In genomic region chr19:2923510-2923909, GRCh38 we compare ENCODE assay signal across 11 cellular contexts. TPM values are rescaled to one million over a fixed set of nuclear protein-coding genes. Genes with fewer than 3 reads are reported as not detected.
DNase-seq lines count a peak whose midpoint lies in the region; ATAC-seq and TF ChIP-seq lines count a peak whose summit lies in the region.
"Had no signal": no experiment of that assay in that cellular context is flagged by ENCODE, and none has a peak within 500 bp of the region (broad histone marks: within the 10 kb centered on the region; RNA-seq: fewer than 3 reads in every experiment).

No MANE protein-coding gene starts in this region.

- no peak overlapping the region for H3K4me3 ChIP-seq in SK-N-MC

- H2AFZ ChIP-seq in H9 (ENCODE audit: low read length), result no peak overlapping the region

- H4K8ac ChIP-seq in H9 (replicated peaks; ENCODE audit: insufficient read length, low read depth, low read length), result no peak overlapping the region

- in situ Hi-C loops in KBM-7 (cut with MboI; ENCODE audit: low pct_unique_long_range_greater_than_20kb, low sequenced_read_pairs), result no loop called here

- H3K23ac ChIP-seq in H9 (ENCODE audit: insufficient read length, low read depth, low read length), result no peak overlapping the region

- ATAC-seq in GM21723 (IDR thresholded peaks at IDR 0.05; ENCODE audit: unreplicated experiment) (no peak), HG02973 (IDR thresholded peaks at IDR 0.05; ENCODE audit: unreplicated experiment) (no peak)
- ATAC-seq: naive thymus-derived CD4-positive, alpha-beta T cell had no signal

- H3K27me3 ChIP-seq in H9 (ENCODE audit: insufficient read depth, low read length), result no peaks in the 10 kb centered on the region

- peaks cover 4% of the 10 kb centered on the region; the same call in 1 of the 2 replicates for H3K36me3 ChIP-seq in SK-N-MC (ENCODE audit: insufficient read depth, low read length)

- H2BK12ac ChIP-seq in H9 (ENCODE audit: insufficient read length, low read depth, low read length), result no peak overlapping the region

- no peak for TF ChIP-seq CTCF in H9 (conservative IDR thresholded peaks at IDR 0.05)

- H3K4me2 ChIP-seq in H9 (ENCODE audit: insufficient read depth, insufficient read length, low read length), result no peak overlapping the region

- H3K4me3 Mint-ChIP-seq in H9, result no peak overlapping the region
- H3K4me3 Mint-ChIP-seq: activated naive CD8-positive, alpha-beta T cell treated with anti-CD3 and anti-CD28 coated beads for 36 hours; naive thymus-derived CD4-positive, alpha-beta T cell had no signal

- H2BK20ac ChIP-seq in H9 (ENCODE audit: low read depth, low read length, poor library complexity, severe bottlenecking), result no peak overlapping the region

- H3K27me3 Mint-ChIP-seq in H9 (ENCODE audit: low read depth), result no peaks in the 10 kb centered on the region; the same call in 1 of the 2 replicates
- H3K27me3 Mint-ChIP-seq: activated naive CD8-positive, alpha-beta T cell treated with anti-CD3 and anti-CD28 coated beads for 36 hours; naive thymus-derived CD4-positive, alpha-beta T cell had no signal

- H3K9me3 Mint-ChIP-seq in H9, result peaks cover 4 to 10% of the 10 kb centered on the region in 2 experiments; a peak in 3 of 5 replicates
- H3K9me3 Mint-ChIP-seq: activated naive CD8-positive, alpha-beta T cell treated with anti-CD3 and anti-CD28 coated beads for 36 hours had no signal

- H2BK120ac ChIP-seq in H9 (ENCODE audit: low read depth, low read length, poor library complexity, severe bottlenecking), result no peak overlapping the region

- H3K9ac ChIP-seq in H9 (ENCODE audit: extremely low read depth, insufficient read length, low read length), result no peak overlapping the region
- H3K9ac ChIP-seq in SK-N-MC (ENCODE audit: insufficient read length), result no peak overlapping the region

- no peaks in the 10 kb centered on the region for H3K4me1 ChIP-seq in H9 (ENCODE audit: insufficient read depth, low read length)

- H3K4me1 Mint-ChIP-seq in H9, result peaks cover 11 to 14% of the 10 kb centered on the region in 2 experiments
- H3K4me1 Mint-ChIP-seq: activated naive CD8-positive, alpha-beta T cell treated with anti-CD3 and anti-CD28 coated beads for 36 hours; naive thymus-derived CD4-positive, alpha-beta T cell had no signal

- peaks cover 4% of the 10 kb centered on the region for H3K9me3 ChIP-seq in H9 (ENCODE audit: control insufficient read depth, low read depth, low read length)
- H3K9me3 ChIP-seq in SK-N-MC (ENCODE audit: low read depth, low read length), result 0 out of 2 replicates have a peak, but pooled peaks cover 3% of the 10 kb centered on the region

- H4K5ac ChIP-seq in H9 (ENCODE audit: insufficient read length, low read depth, low read length), result no peak overlapping the region

- DNase-seq in H9 (no peak), SK-N-MC (ENCODE audit: low read depth, low spot score) (no peak), medulla oblongata (ENCODE audit: extremely low spot score) (peak; percentile 40), KBM-7 (no peak)
- DNase-seq: activated naive CD8-positive, alpha-beta T cell treated with anti-CD3 and anti-CD28 coated beads for 36 hours; GDM1; naive thymus-derived CD4-positive, alpha-beta T cell; NCI-H524; stimulated activated CD4-positive, alpha-beta T cell treated with anti-CD3 and anti-CD28 coated beads, Interleukin-4, amount 100 ng/mL, for 1 hour had no signal

- no peak overlapping the region for H3K56ac ChIP-seq in H9 (ENCODE audit: insufficient read length, low read depth, low read length)

- H2BK5ac ChIP-seq in H9 (ENCODE audit: insufficient read length, low read length), result no peak overlapping the region

- H3K79me2 ChIP-seq in H9 (ENCODE audit: insufficient read depth, low read length), result no peaks in the 10 kb centered on the region

- no peak overlapping the region for H4K91ac ChIP-seq in H9 (ENCODE audit: insufficient read length, low read depth, low read length)

- H3K23me2 ChIP-seq in H9 (ENCODE audit: insufficient read length, low read depth, low read length, poor library complexity, severe bottlenecking), result no peaks in the 10 kb centered on the region

- no peak overlapping the region for H3K4ac ChIP-seq in H9 (ENCODE audit: low read depth, low read length)

- no peak overlapping the region for H3K14ac ChIP-seq in H9 (ENCODE audit: insufficient read depth, low read length)

- no CpG with 5 or more reads among the region's 4 CpGs for WGBS in H9 (ENCODE audit: extremely low coverage, insufficient read length, low lambda C conversion rate)

- peaks cover 14 to 20% (median 14%) of the 10 kb centered on the region in 3 experiments for H3K36me3 Mint-ChIP-seq in H9 (ENCODE audit: insufficient read depth in 1 of 3, low read depth in 3 of 3)

- no peak overlapping the region for H2BK15ac ChIP-seq in H9 (ENCODE audit: low read depth, low read length)

- H3K27ac Mint-ChIP-seq in H9, result peak overlapping the region in 2 of 3 experiments; percentile 25 to 40; a peak in 2 of 7 replicates
- H3K27ac Mint-ChIP-seq: activated naive CD8-positive, alpha-beta T cell treated with anti-CD3 and anti-CD28 coated beads for 36 hours; naive thymus-derived CD4-positive, alpha-beta T cell had no signal

- H4K20me1 ChIP-seq in H9 (ENCODE audit: control insufficient read depth, insufficient read depth, insufficient read length), result no peaks in the 10 kb centered on the region

- no peak overlapping the region for H2AK5ac ChIP-seq in H9 (ENCODE audit: insufficient read length, low read length)

- H3K27ac ChIP-seq in H9 (ENCODE audit: insufficient read length, low read depth, low read length) (no peak overlapping the region), SK-N-MC (0 out of 2 replicates have a peak overlapping the region, but pooled peaks have one; percentile 49)

- H3K79me1 ChIP-seq in H9 (ENCODE audit: insufficient read depth, low read depth, low read length, poor library complexity, severe bottlenecking), result no peaks in the 10 kb centered on the region

- no peak overlapping the region for H3T11ph ChIP-seq in H9 (ENCODE audit: low read length)

- no peak overlapping the region for H3K18ac ChIP-seq in H9 (ENCODE audit: insufficient read length, low read depth, low read length)

RNA-seq across cellular contexts. Expression of gene ZNF77, which starts 21.3 kb away (rescaled TPM):
- total RNA-seq in H9 (2021), result 4.3 and 4.6 TPM in 2 replicates

RNA-seq across cellular contexts. Expression of gene ZNF57, which starts 22.8 kb away (rescaled TPM):
- total RNA-seq in H9 (2021), result 7.8 and 8.8 TPM in 2 replicates

RNA-seq across cellular contexts. Expression of gene TLE6, which starts 53.9 kb away (rescaled TPM):
- 1.1 and 1.7 TPM in 2 replicates for total RNA-seq in H9 (2021)

RNA-seq across cellular contexts. Expression of gene ZNF556, which starts 56.4 kb away (rescaled TPM):
- not detected in 2 replicates for total RNA-seq in H9 (2021)
- total RNA-seq: activated naive CD8-positive, alpha-beta T cell treated with anti-CD3 and anti-CD28 coated beads for 36 hours; naive thymus-derived CD4-positive, alpha-beta T cell had no signal
